8 cellular contexts compared by ENCODE assay signal in the genomic region with DNA sequence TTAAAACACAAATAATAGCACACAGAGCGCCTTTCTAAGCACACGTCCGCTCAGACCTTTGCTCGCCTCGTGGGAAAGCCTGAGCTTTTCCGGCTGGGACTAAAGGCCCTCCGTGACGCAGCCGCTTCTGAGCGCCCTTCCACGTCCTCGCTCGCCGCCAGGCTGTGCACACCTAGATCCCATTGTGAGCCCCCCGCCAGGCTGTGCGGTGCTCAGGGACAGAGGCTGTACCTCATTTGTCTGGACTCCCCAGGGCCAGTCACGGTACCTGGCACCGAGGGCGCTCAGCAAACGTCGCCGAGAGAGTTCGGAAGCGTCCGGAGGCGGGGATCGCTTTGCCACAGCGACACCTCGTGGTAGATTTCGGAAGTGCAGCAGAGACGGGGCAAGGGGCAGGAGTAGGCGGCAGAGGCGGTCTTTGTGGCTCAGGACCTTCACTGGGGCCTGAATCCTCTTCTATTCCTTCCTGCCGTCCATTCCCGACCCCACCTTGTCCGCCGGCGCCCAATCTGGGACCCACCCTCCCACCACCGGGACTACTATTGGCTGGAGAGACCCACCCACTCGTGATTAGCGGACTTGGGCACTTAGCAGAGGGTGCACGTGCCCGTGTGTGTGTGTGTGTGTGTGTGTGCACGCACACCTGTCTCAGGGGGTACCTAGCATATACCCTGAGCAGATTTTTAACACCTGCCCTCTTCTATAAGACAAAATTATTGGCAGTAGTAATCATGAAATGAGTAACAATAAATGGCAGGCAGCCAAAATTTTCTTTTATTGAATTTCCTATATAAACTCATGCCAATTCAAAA.
DNase-seq lines count a peak whose midpoint lies in the region; ATAC-seq and TF ChIP-seq lines count a peak whose summit lies in the region.

No MANE protein-coding gene starts in this region.

- TF ChIP-seq CTCF in GM20000 (IDR thresholded peaks at IDR 0.05; ENCODE audit: extremely low read depth, missing control alignments): peak; percentile 94

- peak overlapping the region in 3 of 9 donors; percentile 62 to 78 (median 71) for H3K27ac Mint-ChIP-seq in naive thymus-derived CD4-positive, alpha-beta T cell

- H3K36me3 Mint-ChIP-seq in activated T-cell treated with anti-CD3 and anti-CD28 coated beads, Interleukin-2, amount 50 U/mL, for 4 hours (ENCODE audit: insufficient read depth): no peaks in the 10 kb centered on the region
- H3K36me3 Mint-ChIP-seq in naive thymus-derived CD4-positive, alpha-beta T cell: peaks cover 0 to 2% (median 0%) of the 10 kb centered on the region in 5 donors

- H3K9ac ChIP-seq in HUES6 (ENCODE audit: low read length): peak overlapping the region; percentile 39

- POLR2A ChIA-PET in naive thymus-derived CD4-positive, alpha-beta T cell (lab: Charles Lee): interaction anchor here (0.8 kb wide), 1 partner anchor 71 kb away, joined by 3 read pairs; no protein-coding TSS in a partner anchor

- H3K36me3 ChIP-seq in HUES6 (ENCODE audit: control insufficient read depth, insufficient read depth, low read length): no peaks in the 10 kb centered on the region
- H3K36me3 ChIP-seq in naive thymus-derived CD4-positive, alpha-beta T cell (ENCODE audit: control insufficient read depth in 2 of 3, insufficient read depth in 3 of 3, low read length in 3 of 3): no peaks in the 10 kb centered on the region

- peak overlapping the region; percentile 76 for H3K4me3 Mint-ChIP-seq in activated T-cell treated with anti-CD3 and anti-CD28 coated beads, Interleukin-2, amount 50 U/mL, for 4 hours
- peak overlapping the region; percentile 64 to 89 (median 84) for H3K4me3 Mint-ChIP-seq in naive thymus-derived CD4-positive, alpha-beta T cell

- peaks cover 6% of the 10 kb centered on the region for H3K4me1 Mint-ChIP-seq in activated T-cell treated with anti-CD3 and anti-CD28 coated beads, Interleukin-2, amount 50 U/mL, for 4 hours (ENCODE audit: low read depth)
- H3K4me1 Mint-ChIP-seq in naive thymus-derived CD4-positive, alpha-beta T cell: peaks cover 3 to 10% (median 6%) of the 10 kb centered on the region in 7 donors

- CTCF ChIA-PET in naive thymus-derived CD4-positive, alpha-beta T cell (lab: Charles Lee): interaction anchor here (0.9 to 3.2 kb wide), 5 partner anchors 10 to 224 kb away, joined by 3 to 57 read pairs (median 3); no protein-coding TSS in a partner anchor

- peaks cover 7% of the 10 kb centered on the region for H3K4me1 ChIP-seq in HUES6 (ENCODE audit: control insufficient read depth, insufficient read depth, low read length)
- H3K4me1 ChIP-seq in naive thymus-derived CD4-positive, alpha-beta T cell (ENCODE audit: control insufficient read depth in 2 of 2, insufficient read depth in 2 of 2, low read length in 2 of 2): no peaks in the 10 kb centered on the region

- H3K9me3 Mint-ChIP-seq in activated T-cell treated with anti-CD3 and anti-CD28 coated beads, Interleukin-2, amount 50 U/mL, for 4 hours: no peaks in the 10 kb centered on the region
- no peaks in the 10 kb centered on the region for H3K9me3 Mint-ChIP-seq in naive thymus-derived CD4-positive, alpha-beta T cell

- H3K27me3 Mint-ChIP-seq in activated T-cell treated with anti-CD3 and anti-CD28 coated beads, Interleukin-2, amount 50 U/mL, for 4 hours (ENCODE audit: low read depth): peaks cover 26% of the 10 kb centered on the region
- peaks cover 17 to 27% (median 20%) of the 10 kb centered on the region in 5 donors for H3K27me3 Mint-ChIP-seq in naive thymus-derived CD4-positive, alpha-beta T cell

- intact Hi-C loops in naive thymus-derived CD4-positive, alpha-beta T cell (cut with micrococcal nuclease): loop anchor here (1.0 kb wide), 3 partner anchors 14 to 223 kb away; no protein-coding TSS in a partner anchor

- DNase-seq in COLO668 (lab: John Stamatoyannopoulos, UW; ENCODE audit: unreplicated experiment) (peak; percentile 79), GM20000 (ENCODE audit: low spot score) (peak; percentile 88), OCI-M2 (lab: John Stamatoyannopoulos, UW; ENCODE audit: unreplicated experiment) (peak; percentile 33), fibroblast of gingiva (ENCODE audit: low read depth) (peak; percentile 48)
- DNase-seq in activated T-cell treated with anti-CD3 and anti-CD28 coated beads, Interleukin-2, amount 50 U/mL, for 4 hours: peak; percentile 91
- peak; percentile 54 to 96 (median 79) for DNase-seq in naive thymus-derived CD4-positive, alpha-beta T cell
- DNase-seq in stimulated activated CD8-positive, alpha-beta memory T cell treated with anti-CD3 and anti-CD28 coated beads, Interleukin-7, amount 100 ng/mL, for 48 hours (ENCODE audit: extremely low read depth in 1 of 2, low read depth in 1 of 2): peak; percentile 66 to 68

- peak overlapping the region; percentile 66 for H3K4me3 ChIP-seq in HUES6 (ENCODE audit: low read depth, low read length)
- H3K4me3 ChIP-seq in naive thymus-derived CD4-positive, alpha-beta T cell (ENCODE audit: low read length): peak overlapping the region; percentile 49

- peak; percentile 93 to 94 for ATAC-seq in activated T-cell treated with anti-CD3 and anti-CD28 coated beads, Interleukin-2, amount 50 U/mL, for 4 hours
- ATAC-seq in naive thymus-derived CD4-positive, alpha-beta T cell: peak; percentile 94

- H3K27ac ChIP-seq in HUES6 (ENCODE audit: low read depth, low read length): no peak overlapping the region
- H3K27ac ChIP-seq in naive thymus-derived CD4-positive, alpha-beta T cell (ENCODE audit: low read depth, low read length): no peak overlapping the region

- H3K9me3 ChIP-seq in HUES6 (ENCODE audit: control insufficient read depth, insufficient read depth, low read depth, low read length): no peaks in the 10 kb centered on the region
- H3K9me3 ChIP-seq in naive thymus-derived CD4-positive, alpha-beta T cell (ENCODE audit: control insufficient read depth in 2 of 3, low read length in 3 of 3): no peaks in the 10 kb centered on the region

- peaks cover 71% of the 10 kb centered on the region for H3K27me3 ChIP-seq in HUES6 (ENCODE audit: control insufficient read depth, insufficient read depth, low read length)
- no peaks in the 10 kb centered on the region for H3K27me3 ChIP-seq in naive thymus-derived CD4-positive, alpha-beta T cell (ENCODE audit: control insufficient read depth in 2 of 2, insufficient read depth in 2 of 2, low read length in 2 of 2)

Comparison
In these comparisons a context has a peak if more than half of its experiments do, and no peak if none do; other contexts are left out.
1. DNase-seq: peak in every context shown above with its lines; median percentile 91 in activated T-cell treated with anti-CD3 and anti-CD28 coated beads, Interleukin-2, amount 50 U/mL, for 4 hours; 88 in GM20000; 79 in COLO668; 79 in naive thymus-derived CD4-positive, alpha-beta T cell; 67 in stimulated activated CD8-positive, alpha-beta memory T cell treated with anti-CD3 and anti-CD28 coated beads, Interleukin-7, amount 100 ng/mL, for 48 hours; 48 in fibroblast of gingiva; 33 in OCI-M2.